20 cellular contexts compared by ENCODE assay signal in genomic region chr2:145017149-145017548, GRCh38.
DNase-seq lines count a peak whose midpoint lies in the region; ATAC-seq, FAIRE-seq and TF ChIP-seq lines count a peak whose summit lies in the region.
"Had no signal": no experiment of that assay in that cellular context is flagged by ENCODE, and none has a peak within 500 bp of the region (broad histone marks: within the 10 kb centered on the region; RNA-seq: fewer than 3 reads in every experiment).

No MANE protein-coding gene starts in this region.

- H3K79me2 ChIP-seq in endothelial cell of umbilical vein (ENCODE audit: control insufficient read depth, insufficient read depth, low read length), result no peaks in the 10 kb centered on the region

- H3K18ac ChIP-seq in IMR-90 (ENCODE audit: low read depth, low read length), result no peak overlapping the region

- no peak overlapping the region for H2AFZ ChIP-seq in IMR-90 (replicated peaks; ENCODE audit: low read length, poor library complexity)
- H2AFZ ChIP-seq in endothelial cell of umbilical vein (ENCODE audit: low read depth, low read length), result peak overlapping the region; percentile 19

- no peak for TF ChIP-seq RAD21 in IMR-90 (IDR thresholded peaks at IDR 0.05; ENCODE audit: low read length)

- no peak overlapping the region for H4K8ac ChIP-seq in IMR-90 (ENCODE audit: low read depth in 2 of 2, low read length in 2 of 2)

- intact Hi-C loops in IMR-90 (cut with micrococcal nuclease), result no loop called here
- intact Hi-C loops in endothelial cell of umbilical vein (cut with micrococcal nuclease), result no loop called here

- in situ Hi-C loops in IMR-90 (cut with MboI; ENCODE audit: low sequenced_read_pairs), result no loop called here

- H3K56ac ChIP-seq in IMR-90 (ENCODE audit: extremely low read depth, insufficient read depth, low read length), result no peak overlapping the region

- dilution Hi-C loops in IMR-90 (cut with HindIII; ENCODE audit: low sequenced_read_pairs, unreplicated experiment) (no loop called here), endothelial cell of umbilical vein (cut with MboI; ENCODE audit: extremely low pct_ligation_motif_present, low sequenced_read_pairs) (no loop called here)

- H3K4me3 ChIP-seq in IMR-90 (ENCODE audit: insufficient read depth, low read depth, low read length) (no peak overlapping the region), endothelial cell of umbilical vein (replicated peaks in 1 of 3; ENCODE audit: insufficient read depth in 1 of 3, low read depth in 1 of 3, low read length in 3 of 3) (no peak overlapping the region)
- H3K4me3 ChIP-seq: BLaER1 treated with 17β-estradiol and CSF1 and Interleukin-3, amounts not matched to agents 10 nM and 100 nM had no signal

- DNase-seq in EH (ENCODE audit: low read depth) (peak; percentile 13), IMR-90 (no peak), endothelial cell of umbilical vein (ENCODE audit: low read depth, low spot score) (peak; percentile 27), KG1 (lab: John Stamatoyannopoulos, UW) (no peak)
- DNase-seq: AML-193; BE2C; CD4-positive, alpha-beta T cell; CD8-positive, alpha-beta memory T cell; DMS 273 treated with DMSO at 0.1 percent for 48 hours; DMS79; GF-D8; H7; HCEC 1CT had no signal

- no peak overlapping the region for H3K14ac ChIP-seq in IMR-90 (replicated peaks; ENCODE audit: low read depth, low read length)

- no peak overlapping the region for H4K5ac ChIP-seq in IMR-90 (ENCODE audit: low read depth, low read length)

- H2AK9ac ChIP-seq in IMR-90 (replicated peaks; ENCODE audit: low read depth, low read length, poor library complexity), result no peak overlapping the region

- TF ChIP-seq CTCF in IMR-90 (conservative IDR thresholded peaks at IDR 0.05; ENCODE audit: low read depth, low read length) (no peak), endothelial cell of umbilical vein (IDR thresholded peaks at IDR 0.05; ENCODE audit: extremely low read depth in 1 of 2, insufficient read depth in 1 of 2, low read depth in 1 of 2, low read length in 2 of 2) (no peak)

- POLR2A ChIA-PET in IMR-90 (lab: Charles Lee; ENCODE audit: unreplicated experiment), result no interaction called here
- POLR2A ChIA-PET in endothelial cell of umbilical vein (lab: Charles Lee), result no interaction called here

- H3K9ac ChIP-seq in IMR-90 (ENCODE audit: low read depth, low read length) (no peak overlapping the region), endothelial cell of umbilical vein (replicated peaks; ENCODE audit: extremely low read depth, insufficient read depth, low read length) (no peak overlapping the region)
- H3K9ac ChIP-seq: BLaER1 treated with 17β-estradiol and CSF1 and Interleukin-3, amounts not matched to agents 10 nM and 100 nM had no signal

- H3K9me1 ChIP-seq in IMR-90 (ENCODE audit: insufficient read depth, low read length) (no peaks in the 10 kb centered on the region), endothelial cell of umbilical vein (replicated peaks; ENCODE audit: control insufficient read depth, extremely low read depth, insufficient read depth, low read length) (peaks cover 2% of the 10 kb centered on the region)

- BruUV-seq in IMR-90 (replicated peaks; lab: Mats Ljungman, UMichigan) (no TSS peak), endothelial cell of umbilical vein (replicated peaks; lab: Mats Ljungman, UMichigan) (no TSS peak)

- ATAC-seq in IMR-90 (ENCODE audit: low read depth) (no peak), HG02981 (IDR thresholded peaks at IDR 0.05; ENCODE audit: unreplicated experiment) (no peak), GM18867 (IDR thresholded peaks at IDR 0.05; ENCODE audit: unreplicated experiment) (no peak)

- H3K79me1 ChIP-seq in IMR-90 (ENCODE audit: low read depth in 1 of 2, low read length in 2 of 2), result no peaks in the 10 kb centered on the region

- 0 out of 2 replicates have a peak overlapping the region, but pooled peaks have one; percentile 17 for H3K23ac ChIP-seq in IMR-90 (ENCODE audit: low read depth, low read length)

- TF ChIP-seq POLR2A in IMR-90 (IDR thresholded peaks at IDR 0.05; ENCODE audit: low read depth, low read length) (no peak), endothelial cell of umbilical vein (IDR thresholded peaks at IDR 0.05; ENCODE audit: low read depth, low read length) (no peak)

- H2BK5ac ChIP-seq in IMR-90 (ENCODE audit: low read depth, low read length, poor library complexity, severe bottlenecking), result no peak overlapping the region

- H3K27ac ChIP-seq in IMR-90 (ENCODE audit: insufficient read depth, low read length) (no peak overlapping the region), endothelial cell of umbilical vein (ENCODE audit: insufficient read depth, low read depth, low read length) (no peak overlapping the region)
- H3K27ac ChIP-seq: BLaER1 treated with 17β-estradiol and CSF1 and Interleukin-3, amounts not matched to agents 10 nM and 100 nM had no signal

- H2BK120ac ChIP-seq in IMR-90 (ENCODE audit: low read depth, low read length), result peak overlapping the region; percentile 44; the same call in 1 of the 2 replicates

- CTCF ChIA-PET in IMR-90 (lab: Yijun Ruan, JAX), result no interaction called here
- CTCF ChIA-PET in endothelial cell of umbilical vein (lab: Charles Lee), result interaction anchor here (1.1 kb wide), 1 partner anchor 10 kb away, joined by 5 read pairs; no protein-coding TSS in a partner anchor

- no peaks in the 10 kb centered on the region for H4K20me1 ChIP-seq in IMR-90 (ENCODE audit: insufficient read depth, low read length)
- no peaks in the 10 kb centered on the region for H4K20me1 ChIP-seq in endothelial cell of umbilical vein (replicated peaks; ENCODE audit: control insufficient read depth, extremely low read depth, insufficient read depth, low read length)
- H4K20me1 ChIP-seq: BLaER1 treated with 17β-estradiol and CSF1 and Interleukin-3, amounts not matched to agents 10 nM and 100 nM had no signal

- H3K4me1 ChIP-seq in IMR-90 (ENCODE audit: control insufficient read depth, insufficient read depth, low read length), result peaks cover 5% of the 10 kb centered on the region
- peaks cover 34% of the 10 kb centered on the region for H3K4me1 ChIP-seq in endothelial cell of umbilical vein (ENCODE audit: control insufficient read depth, extremely low read depth, insufficient read depth, low read length)
- H3K4me1 ChIP-seq: BE2C had no signal

- H3K4ac ChIP-seq in IMR-90 (ENCODE audit: low read depth, low read length), result no peak overlapping the region; the same call in 1 of the 2 replicates

- no peak overlapping the region for H4K91ac ChIP-seq in IMR-90 (ENCODE audit: insufficient read depth, low read depth, low read length)

- H3K4me2 ChIP-seq in IMR-90 (ENCODE audit: low read depth, low read length), result no peak overlapping the region
- H3K4me2 ChIP-seq in endothelial cell of umbilical vein (ENCODE audit: insufficient read depth, low read length), result peak overlapping the region; percentile 40
- H3K4me2 ChIP-seq: BLaER1 treated with 17β-estradiol and CSF1 and Interleukin-3, amounts not matched to agents 10 nM and 100 nM had no signal

- H3K36me3 ChIP-seq in IMR-90 (ENCODE audit: control insufficient read depth, insufficient read depth, low read length) (no peaks in the 10 kb centered on the region), endothelial cell of umbilical vein (ENCODE audit: control insufficient read depth in 2 of 2, extremely low read depth in 1 of 2, insufficient read depth in 2 of 2, low read length in 2 of 2) (no peaks in the 10 kb centered on the region)
- H3K36me3 ChIP-seq: BE2C; BLaER1 treated with 17β-estradiol and CSF1 and Interleukin-3, amounts not matched to agents 10 nM and 100 nM had no signal

- H3K9me3 ChIP-seq in IMR-90 (ENCODE audit: control insufficient read depth, insufficient read depth, low read length), result no peaks in the 10 kb centered on the region
- H3K9me3 ChIP-seq in endothelial cell of umbilical vein (replicated peaks; ENCODE audit: control insufficient read depth, insufficient read depth, low read length), result no peaks in the 10 kb centered on the region
- H3K9me3 ChIP-seq: BE2C; BLaER1 treated with 17β-estradiol and CSF1 and Interleukin-3, amounts not matched to agents 10 nM and 100 nM had no signal

- H3K27me3 ChIP-seq in IMR-90 (ENCODE audit: control insufficient read depth, insufficient read depth, low read length) (no peaks in the 10 kb centered on the region; the same call in 1 of the 2 replicates), endothelial cell of umbilical vein (ENCODE audit: control insufficient read depth in 2 of 2, insufficient read depth in 2 of 2, low read length in 2 of 2) (no peaks in the 10 kb centered on the region)
- H3K27me3 ChIP-seq: BE2C; BLaER1 treated with 17β-estradiol and CSF1 and Interleukin-3, amounts not matched to agents 10 nM and 100 nM had no signal

- 0 out of 2 replicates have a peak overlapping the region, but pooled peaks have one; percentile 55 for H2BK20ac ChIP-seq in IMR-90 (ENCODE audit: low read depth, low read length)

- no peak for FAIRE-seq in endothelial cell of umbilical vein (lab: Jason Lieb, UNC)
- FAIRE-seq: D721Med, GM12891, GM18507, H1 had no signal

- no CpG with 5 or more reads among the region's 1 CpG for WGBS in IMR-90 (ENCODE audit: extremely low coverage in 2 of 2, insufficient read length in 1 of 2), 2 experiments

- peak overlapping the region; percentile 66; the same call in 1 of the 2 replicates for H2AK5ac ChIP-seq in IMR-90 (ENCODE audit: low read depth, low read length)

- H2BK15ac ChIP-seq in IMR-90 (ENCODE audit: low read depth, low read length), result peak overlapping the region; percentile 67; the same call in 1 of the 3 replicates

TF ChIP-seq in IMR-90, 13 proteins besides CTCF, POLR2A, EP300 and RAD21:
- TF ChIP-seq CHD1 (IDR thresholded peaks at IDR 0.05; ENCODE audit: low read depth, low read length) (no peak), RCOR1 (IDR thresholded peaks at IDR 0.05; ENCODE audit: insufficient replicate concordance, low read length) (no peak), CEBPB (IDR thresholded peaks at IDR 0.05; ENCODE audit: low read depth, low read length) (no peak), NFE2L2 (IDR thresholded peaks at IDR 0.05; ENCODE audit: low read depth, low read length) (no peak)

TF ChIP-seq in endothelial cell of umbilical vein, 7 proteins besides CTCF, POLR2A, EP300 and RAD21:
- TF ChIP-seq FOS (IDR thresholded peaks at IDR 0.05; ENCODE audit: borderline replicate concordance, insufficient read depth, low read length) (peak; percentile 65), GATA2 (IDR thresholded peaks at IDR 0.05; ENCODE audit: insufficient read depth, insufficient read length, low read depth, low read length) (peak; percentile 83), MAX (IDR thresholded peaks at IDR 0.05; ENCODE audit: insufficient read depth, insufficient read length) (no peak)

Comparison
In these comparisons a context has a peak if more than half of its experiments do, and no peak if none do; other contexts are left out.
1. DNase-seq: peak in EH (single experiment) and endothelial cell of umbilical vein (single experiment); none in IMR-90 (single experiment) and KG1 (single experiment).